ENCODE assay signal across 33 cellular contexts in genomic region chr15:45120081-45120972, GRCh38. TPM values are rescaled to one million over a fixed set of nuclear protein-coding genes. Genes with fewer than 3 reads are reported as not detected.
"Had no signal": no experiment of that assay in that cellular context is flagged by ENCODE, and none has a peak within 500 bp of the region (broad histone marks: within the 10 kb centered on the region; RNA-seq: fewer than 3 reads in every experiment).

No MANE protein-coding gene starts in this region.

- H3K27ac ChIP-seq: left lung, parathyroid adenoma, right atrium auricular region, right lobe of liver, testis, tibial artery, vagina had no signal

- H3K36me3 Mint-ChIP-seq: mesothelial cell of epicardium; naive B cell; natural killer cell treated with Interleukin-12 subunit alpha and Interleukin-12 subunit beta and Interleukin-15 and Interleukin-18, amount 100 ng/mL, for 72 hours; stimulated activated naive B cell treated with anti-CD40 and anti-IgM and Interleukin-4, amounts not matched to agents 10 μg/mL and 1 μg/mL and 100 μg/mL, for 72 hours had no signal

- ATAC-seq: left colon; left lung; natural killer cell treated with Interleukin-12 subunit alpha and Interleukin-12 subunit beta and Interleukin-15 and Interleukin-18, amount 100 ng/mL, for 72 hours; right lobe of liver; stimulated activated naive B cell treated with anti-CD40 and anti-IgM and Interleukin-4, amounts not matched to agents 10 μg/mL and 1 μg/mL and 100 μg/mL, for 72 hours; stimulated activated naive CD8-positive, alpha-beta T cell treated with anti-CD3 and anti-CD28 coated beads, Interleukin-15, Interleukin-2, amounts not matched to agents 100 U/mL and 50 U/mL, for 24 hours had no signal

- H3K4me1 ChIP-seq: parathyroid adenoma had no signal

- H3K36me3 ChIP-seq: left lung, right atrium auricular region, right lobe of liver, stomach, tibial artery, vagina had no signal

- H3K4me3 Mint-ChIP-seq: mesothelial cell of epicardium; naive B cell; natural killer cell treated with Interleukin-12 subunit alpha and Interleukin-12 subunit beta and Interleukin-15 and Interleukin-18, amount 100 ng/mL, for 72 hours; stimulated activated naive B cell treated with anti-CD40 and anti-IgM and Interleukin-4, amounts not matched to agents 10 μg/mL and 1 μg/mL and 100 μg/mL, for 72 hours had no signal

- H3K4me2 ChIP-seq: smooth muscle cell had no signal

- H2AFZ ChIP-seq: parathyroid adenoma had no signal

- H3K4me3 ChIP-seq: left lung, lung, right atrium auricular region, right lobe of liver, smooth muscle cell, stomach, testis, tibial artery, vagina had no signal

- H3K27ac Mint-ChIP-seq: mesothelial cell of epicardium; natural killer cell treated with Interleukin-12 subunit alpha and Interleukin-12 subunit beta and Interleukin-15 and Interleukin-18, amount 100 ng/mL, for 72 hours; progenitor cell of endocrine pancreas; stimulated activated naive B cell treated with anti-CD40 and anti-IgM and Interleukin-4, amounts not matched to agents 10 μg/mL and 1 μg/mL and 100 μg/mL, for 72 hours had no signal

- H3K9me3 Mint-ChIP-seq: mesothelial cell of epicardium; natural killer cell treated with Interleukin-12 subunit alpha and Interleukin-12 subunit beta and Interleukin-15 and Interleukin-18, amount 100 ng/mL, for 72 hours; stimulated activated naive B cell treated with anti-CD40 and anti-IgM and Interleukin-4, amounts not matched to agents 10 μg/mL and 1 μg/mL and 100 μg/mL, for 72 hours had no signal

- DNase-seq: hippocampal formation; left colon; mesendoderm; naive B cell; nucleus accumbens; right lobe of liver; stimulated activated CD4-positive, alpha-beta T cell treated with anti-CD3 and anti-CD28 coated beads, Interleukin-12 subunit alpha, Interleukin-12 subunit beta, amount 100 ng/mL, for 4 hours; stimulated activated CD4-positive, alpha-beta T cell treated with anti-CD3 and anti-CD28 coated beads, Interleukin-15, amount 100 ng/mL, for 24 hours; stimulated activated CD4-positive, alpha-beta T cell treated with anti-CD3 and anti-CD28 coated beads, Interleukin-2, amount 100 ng/mL, for 24 hours; stimulated activated CD4-positive, alpha-beta T cell treated with anti-CD3 and anti-CD28 coated beads, Interleukin-4, amount 100 ng/mL, for 1 hour; stimulated activated naive B cell treated with anti-CD40 and anti-IgM and Interleukin-4, amounts not matched to agents 10 μg/mL and 1 μg/mL and 100 μg/mL, for 72 hours; stimulated activated naive CD8-positive, alpha-beta T cell treated with anti-CD3 and anti-CD28 coated beads, Interleukin-15, Interleukin-2, amounts not matched to agents 100 U/mL and 50 U/mL, for 24 hours; stomach; testis; tibial artery; trophoblast cell had no signal

- H3K9ac ChIP-seq: parathyroid adenoma had no signal

- FAIRE-seq: keratinocyte had no signal

- H3K27me3 ChIP-seq: testis, vagina had no signal

- H3K9me3 ChIP-seq: left lung, right atrium auricular region, right lobe of liver, stomach, testis, tibial artery, vagina had no signal

- H3K79me2 ChIP-seq: parathyroid adenoma had no signal

RNA-seq across cellular contexts. Expression of gene DUOXA2, which starts 6.2 kb away (rescaled TPM):
- total RNA-seq: left lung, liver, mesothelial cell of epicardium, mononuclear cell, osteocyte, progenitor cell of endocrine pancreas, pulmonary artery endothelial cell, renal cortical epithelial cell, right atrium auricular region, skeletal muscle tissue, smooth muscle cell had no signal
- polyA plus RNA-seq: keratinocyte, neural cell, smooth muscle cell had no signal

RNA-seq across cellular contexts. Expression of gene DUOX2, which starts 6.4 kb away (rescaled TPM):
- total RNA-seq: osteocyte, pulmonary artery endothelial cell had no signal
- polyA plus RNA-seq: neural cell had no signal

RNA-seq across cellular contexts. Expression of gene DUOXA1, which starts 9.4 kb away (rescaled TPM):
- total RNA-seq: liver; natural killer cell treated with Interleukin-12 subunit alpha and Interleukin-12 subunit beta and Interleukin-15 and Interleukin-18, amount 100 ng/mL, for 72 hours; osteocyte; pulmonary artery endothelial cell; renal cortical epithelial cell; right lobe of liver; skeletal muscle tissue had no signal
- polyA plus RNA-seq: neural cell had no signal

RNA-seq across cellular contexts. Expression of gene DUOX1, which starts 9.5 kb away (rescaled TPM):
- total RNA-seq: osteocyte, pulmonary artery endothelial cell had no signal
- polyA plus RNA-seq: neural cell had no signal
